Comparison of ENCODE assay signal across 8 cellular contexts in the genomic region with DNA sequence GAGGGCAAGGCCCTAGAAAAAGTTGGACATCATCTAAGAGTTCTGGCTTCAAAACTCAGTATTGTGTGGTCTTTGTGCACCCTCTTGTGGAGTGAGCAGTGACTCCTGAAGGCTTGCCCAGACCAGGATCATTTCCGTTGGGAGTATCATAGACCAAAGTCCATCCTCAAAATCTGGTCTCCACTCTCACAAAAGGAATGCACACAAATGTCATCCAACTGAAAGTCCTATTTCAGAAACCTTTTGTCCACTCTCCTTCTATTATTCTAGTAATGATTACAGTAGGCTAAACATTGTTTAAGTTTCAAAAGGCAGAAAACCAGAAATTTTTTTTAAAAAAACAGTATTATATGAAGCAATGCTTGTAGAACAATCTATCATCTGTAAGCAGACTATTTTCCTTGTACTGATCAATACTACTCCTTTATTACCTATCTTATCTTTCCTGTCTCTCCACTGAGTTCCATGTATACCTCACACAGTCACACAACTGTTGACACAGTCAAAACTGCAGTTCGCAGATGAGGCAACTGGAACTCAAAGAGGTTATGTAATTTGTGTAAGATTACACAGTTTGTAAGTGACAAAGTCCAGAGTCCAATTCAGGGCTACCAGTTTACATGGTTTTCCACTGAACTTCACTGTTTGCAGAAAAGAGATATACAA. TPM values are rescaled to one million over a fixed set of nuclear protein-coding genes. Genes with fewer than 3 reads are reported as not detected.
DNase-seq lines count a peak whose midpoint lies in the region; ATAC-seq and TF ChIP-seq lines count a peak whose summit lies in the region.

No MANE protein-coding gene starts in this region.

- no peak overlapping the region for H3K27ac ChIP-seq in RWPE2 (ENCODE audit: poor library complexity, severe bottlenecking)

- H3K27me3 ChIP-seq in RWPE2 (ENCODE audit: insufficient read depth, poor library complexity, severe bottlenecking): peaks cover 4% of the 10 kb centered on the region

- in situ Hi-C loops in Caki2 (cut with HindIII; ENCODE audit: low pct_unique_long_range_greater_than_20kb, low sequenced_read_pairs): no loop called here

- H3K9me3 ChIP-seq in RWPE2 (ENCODE audit: severe bottlenecking): no peaks in the 10 kb centered on the region

- DNase-seq in Caki2 (ENCODE audit: low read depth) (peak; percentile 18), HuH-7 (ENCODE audit: low spot score) (peak; percentile 53), RWPE2 (ENCODE audit: low spot score) (no peak), foreskin melanocyte (peak; percentile 11), renal cortical epithelial cell (ENCODE audit: low read depth) (peak; percentile 64)
- no peak for DNase-seq in stimulated activated CD4-positive, alpha-beta T cell treated with anti-CD3 and anti-CD28 coated beads, Interleukin-2, amount 100 ng/mL, for 48 hours

- no peaks in the 10 kb centered on the region for H3K36me3 ChIP-seq in RWPE2 (ENCODE audit: low read depth)

- no peak overlapping the region for H3K4me3 ChIP-seq in RWPE2 (ENCODE audit: severe bottlenecking)

- ATAC-seq in RWPE2 (ENCODE audit: low read depth) (peak; percentile 82), GM18867 (IDR thresholded peaks at IDR 0.05; ENCODE audit: unreplicated experiment) (no peak), HG03139 (IDR thresholded peaks at IDR 0.05; ENCODE audit: unreplicated experiment) (no peak)

- peak; percentile 66 for TF ChIP-seq CTCF in RWPE2 (IDR thresholded peaks at IDR 0.05; ENCODE audit: poor library complexity, severe bottlenecking)

- no peaks in the 10 kb centered on the region for H3K4me1 ChIP-seq in RWPE2 (ENCODE audit: insufficient read depth, poor library complexity, severe bottlenecking)

RNA-seq across cellular contexts. Expression of a gene that starts 41.4 kb away (rescaled TPM):
- 26.6 and 31.9 TPM in 2 replicates for total RNA-seq in Caki2 (2014; rRNA removed; shearing (Covaris generic); ENCODE audit: low replicate concordance)
- total RNA-seq in renal cortical epithelial cell: 54.2 and 81.8 TPM in 2 replicates

Comparison
In these comparisons a context has a peak if more than half of its experiments do, and no peak if none do; other contexts are left out.
1. DNase-seq: peak in Caki2 (single experiment), HuH-7 (single experiment), foreskin melanocyte (single experiment) and renal cortical epithelial cell (single experiment); none in RWPE2 (single experiment) and stimulated activated CD4-positive, alpha-beta T cell treated with anti-CD3 and anti-CD28 coated beads, Interleukin-2, amount 100 ng/mL, for 48 hours (0 of 2).